Comparison of ENCODE assay signal across 1 cellular context in genomic region chr12:22533155-22533554, GRCh38.
TF ChIP-seq lines count a peak whose summit lies in the region.

No MANE protein-coding gene starts in this region.

TF ChIP-seq in WTC11, 78 proteins besides CTCF, POLR2A, EP300 and RAD21 (continued from another document):
- TF ChIP-seq ARID4B (CRISPR knock-in tag; IDR thresholded peaks at IDR 0.05; ENCODE audit: borderline replicate concordance) (no peak), ZNF281 (CRISPR knock-in tag; IDR thresholded peaks at IDR 0.05) (no peak), ZBTB21 (CRISPR knock-in tag; IDR thresholded peaks at IDR 0.05; ENCODE audit: borderline replicate concordance) (no peak), FOXP1 (CRISPR knock-in tag; IDR thresholded peaks at IDR 0.05; ENCODE audit: borderline replicate concordance) (no peak), ZNF423 (CRISPR knock-in tag; IDR thresholded peaks at IDR 0.05) (no peak), IRF1 (CRISPR knock-in tag; IDR thresholded peaks at IDR 0.05) (no peak), HMGA2 (CRISPR knock-in tag; IDR thresholded peaks at IDR 0.05) (no peak)
